ENCODE assay signal across 19 cellular contexts in genomic region chr10:86359111-86359510, GRCh38. TPM values are rescaled to one million over a fixed set of nuclear protein-coding genes. Genes with fewer than 3 reads are reported as not detected.
DNase-seq lines count a peak whose midpoint lies in the region; ATAC-seq, FAIRE-seq and TF ChIP-seq lines count a peak whose summit lies in the region.
"Had no signal": no experiment of that assay in that cellular context is flagged by ENCODE, and none has a peak within 500 bp of the region (broad histone marks: within the 10 kb centered on the region; RNA-seq: fewer than 3 reads in every experiment).

No MANE protein-coding gene starts in this region.

- H3K36me3 ChIP-seq in OCI-LY7 (ENCODE audit: insufficient read depth, low read length) (no peaks in the 10 kb centered on the region), Peyer's patch (no peaks in the 10 kb centered on the region), kidney (ENCODE audit: control insufficient read depth in 1 of 2, insufficient read depth in 2 of 2, low read length in 2 of 2) (no peaks in the 10 kb centered on the region), sigmoid colon (no peaks in the 10 kb centered on the region)

- TF ChIP-seq CTCF in OCI-LY7 (conservative IDR thresholded peaks at IDR 0.05; ENCODE audit: low read length) (no peak), Peyer's patch (IDR thresholded peaks at IDR 0.05) (no peak), kidney (IDR thresholded peaks at IDR 0.05; ENCODE audit: borderline replicate concordance, extremely low read depth, insufficient read depth) (no peak), sigmoid colon (IDR thresholded peaks at IDR 0.05) (no peak)

- H3K27me3 Mint-ChIP-seq in T-helper 2 cell treated with Interferon-gamma antibody and Interleukin-4, amounts not matched to agents 5 μg/mL and 100 μg/mL, for 36 hours (ENCODE audit: low read depth): peaks cover 37% of the 10 kb centered on the region

- BruUV-seq in OCI-LY7 (replicated peaks; lab: Mats Ljungman, UMichigan): TSS peak; percentile 59

- no peak overlapping the region for H3K4me2 ChIP-seq in OCI-LY7 (ENCODE audit: low read length)
- H3K4me2 ChIP-seq: A549, GM23338 had no signal

- H3K9ac ChIP-seq in kidney (ENCODE audit: low read length in 2 of 2): no peak overlapping the region

- POLR2A ChIA-PET in OCI-LY7 (lab: Charles Lee): interaction anchor here (0.9 to 1.5 kb wide), 3 partner anchors 10 to 30 kb away, joined by 3 to 4 read pairs (median 3); no protein-coding TSS in a partner anchor

- H3K4me3 Mint-ChIP-seq in T-helper 2 cell treated with Interferon-gamma antibody and Interleukin-4, amounts not matched to agents 5 μg/mL and 100 μg/mL, for 36 hours: no peak overlapping the region
- H3K4me3 Mint-ChIP-seq: CD4-positive, alpha-beta memory T cell; GM23338 had no signal

- H3K9me2 ChIP-seq in OCI-LY7 (ENCODE audit: insufficient read depth, low read length): no peaks in the 10 kb centered on the region

- ATAC-seq in GM18907 (IDR thresholded peaks at IDR 0.05; ENCODE audit: unreplicated experiment): no peak
- ATAC-seq in GM18873 (IDR thresholded peaks at IDR 0.05; ENCODE audit: low FRiP score, unreplicated experiment): no peak
- ATAC-seq: A549, GM12878, GM23338 had no signal

- H2AFZ ChIP-seq in OCI-LY7 (ENCODE audit: low read length): no peak overlapping the region
- H2AFZ ChIP-seq: GM23338 had no signal

- H3K27ac ChIP-seq in OCI-LY7 (ENCODE audit: low read depth, low read length, poor library complexity, severe bottlenecking) (no peak overlapping the region), Peyer's patch (no peak overlapping the region), kidney (ENCODE audit: low read depth in 2 of 2, low read length in 2 of 2) (no peak overlapping the region), sigmoid colon (no peak overlapping the region)
- H3K27ac ChIP-seq: A549, C4-2B, HL-60 had no signal

- intact Hi-C loops in OCI-LY7 (cut with micrococcal nuclease; ENCODE audit: unreplicated experiment) (no loop called here), kidney (cut with DNase I) (no loop called here), sigmoid colon (cut with DNase I) (no loop called here)

- H3K27ac Mint-ChIP-seq in T-helper 2 cell treated with Interferon-gamma antibody and Interleukin-4, amounts not matched to agents 5 μg/mL and 100 μg/mL, for 36 hours: no peak overlapping the region
- H3K27ac Mint-ChIP-seq: CD4-positive, alpha-beta memory T cell; GM23338 had no signal

- H3K36me3 Mint-ChIP-seq in T-helper 2 cell treated with Interferon-gamma antibody and Interleukin-4, amounts not matched to agents 5 μg/mL and 100 μg/mL, for 36 hours (ENCODE audit: low read depth): peaks cover under 1% of the 10 kb centered on the region
- H3K36me3 Mint-ChIP-seq: CD4-positive, alpha-beta memory T cell had no signal

- TF ChIP-seq POLR2A in Peyer's patch (IDR thresholded peaks at IDR 0.05): no peak
- TF ChIP-seq POLR2A in sigmoid colon (IDR thresholded peaks at IDR 0.05): no peak

- H3K4me1 ChIP-seq in OCI-LY7 (ENCODE audit: insufficient read depth, low read length, poor library complexity, severe bottlenecking): peaks cover 19% of the 10 kb centered on the region
- peaks cover 0 to 13% (median 9%) of the 10 kb centered on the region in 4 donors for H3K4me1 ChIP-seq in Peyer's patch
- peaks cover 0 to 10% of the 10 kb centered on the region in 2 donors for H3K4me1 ChIP-seq in kidney (ENCODE audit: control insufficient read depth in 1 of 2, insufficient read depth in 1 of 2, low read depth in 1 of 2, low read length in 2 of 2)
- peaks cover 0 to 27% (median 16%) of the 10 kb centered on the region in 4 donors for H3K4me1 ChIP-seq in sigmoid colon

- H3K27me3 ChIP-seq in Peyer's patch (no peaks in the 10 kb centered on the region), sigmoid colon (peaks cover 7 to 14% (median 11%) of the 10 kb centered on the region in 3 donors)
- H3K27me3 ChIP-seq: BE2C had no signal

- no peak for TF ChIP-seq EP300 in sigmoid colon (IDR thresholded peaks at IDR 0.05)

- no peak for FAIRE-seq in kidney (lab: Jason Lieb, UNC)
- FAIRE-seq: A549, GM12878, GM18507 had no signal

- no peaks in the 10 kb centered on the region for H3K9me3 ChIP-seq in OCI-LY7 (ENCODE audit: low read length)
- H3K9me3 ChIP-seq in Peyer's patch: no peaks in the 10 kb centered on the region
- no peaks in the 10 kb centered on the region for H3K9me3 ChIP-seq in kidney (ENCODE audit: control insufficient read depth in 1 of 2, low read length in 2 of 2)
- no peaks in the 10 kb centered on the region for H3K9me3 ChIP-seq in sigmoid colon
- H3K9me3 ChIP-seq: A549, BE2C had no signal

- peaks cover under 1% of the 10 kb centered on the region for H3K4me1 Mint-ChIP-seq in T-helper 2 cell treated with Interferon-gamma antibody and Interleukin-4, amounts not matched to agents 5 μg/mL and 100 μg/mL, for 36 hours (ENCODE audit: low read depth)

- CTCF ChIA-PET in OCI-LY7 (lab: Charles Lee; ENCODE audit: unreplicated experiment): interaction anchor here (1.3 kb wide), 1 partner anchor 10 kb away, joined by 5 read pairs; no protein-coding TSS in a partner anchor

- H3K79me2 ChIP-seq in OCI-LY7 (ENCODE audit: insufficient read depth, low read depth, low read length): no peaks in the 10 kb centered on the region

- 93 to 95% methylated on average over 7 of the region's 7 CpGs for WGBS in sigmoid colon, 2 donors

- no peaks in the 10 kb centered on the region for H3K9me3 Mint-ChIP-seq in T-helper 2 cell treated with Interferon-gamma antibody and Interleukin-4, amounts not matched to agents 5 μg/mL and 100 μg/mL, for 36 hours
- H3K9me3 Mint-ChIP-seq: GM23338 had no signal

- H3K4me3 ChIP-seq in OCI-LY7 (ENCODE audit: low read depth, low read length, poor library complexity, severe bottlenecking): no peak overlapping the region
- no peak overlapping the region for H3K4me3 ChIP-seq in Peyer's patch
- no peak overlapping the region for H3K4me3 ChIP-seq in kidney (ENCODE audit: low read length in 2 of 2)
- no peak overlapping the region for H3K4me3 ChIP-seq in sigmoid colon
- H3K4me3 ChIP-seq: A549, GM12878, GM23338 had no signal

- no peaks in the 10 kb centered on the region for H4K20me1 ChIP-seq in OCI-LY7 (ENCODE audit: insufficient read depth, low read length)

- no peak for DNase-seq in OCI-LY7 (ENCODE audit: low spot score)
- peak in 2 of 3 donors; percentile 15 to 22 for DNase-seq in Peyer's patch
- DNase-seq in kidney: peak; percentile 12
- DNase-seq in sigmoid colon: peak; percentile 34
- DNase-seq in NCI-H1417 treated with DMSO at 0.1 percent for 48 hours (lab: John Stamatoyannopoulos, UW): no peak
- DNase-seq in T-helper 2 cell treated with Interferon-gamma antibody and Interleukin-4, amounts not matched to agents 5 μg/mL and 100 μg/mL, for 36 hours (ENCODE audit: low spot score): no peak
- DNase-seq: BE2C; CD4-positive, alpha-beta memory T cell; DMS79; H7 had no signal

RNA-seq across cellular contexts. Expression of gene GRID1, which starts 7.5 kb away (rescaled TPM):
- 0.75 and 1.6 TPM in 2 replicates for total RNA-seq in OCI-LY7 (2014; rRNA removed; shearing (Covaris generic))
- 3.1 and 3.7 TPM in 2 replicates for total RNA-seq in OCI-LY7 (2022)
- 10 to 100 TPM in 1 of 4 donors, 1 to 10 TPM in 2, under 1 TPM in 1; 0.35 to 10.7 (median 1.3) TPM for total RNA-seq in Peyer's patch
- total RNA-seq in kidney: 1.4 TPM
- 0.37 TPM for polyA plus RNA-seq in kidney (ENCODE audit: insufficient read depth, low read depth, low replicate concordance)
- 1 to 10 TPM in 3 of 4 donors, under 1 TPM in 1; 0.66 to 4.7 (median 1.5) TPM for total RNA-seq in sigmoid colon
- polyA plus RNA-seq in sigmoid colon: 1 to 10 TPM in 1 of 3 donors, not detected in 2; 1.1 TPM
- total RNA-seq: CD4-positive, alpha-beta memory T cell had no signal
- polyA plus RNA-seq: AG04450; CD4-positive, alpha-beta memory T cell had no signal

Comparison
In these comparisons a context has a peak if more than half of its experiments do, and no peak if none do; other contexts are left out.
1. DNase-seq: peak in Peyer's patch (2 of 3), kidney (single experiment) and sigmoid colon (single experiment); none in OCI-LY7 (single experiment), NCI-H1417 treated with DMSO at 0.1 percent for 48 hours (single experiment) and T-helper 2 cell treated with Interferon-gamma antibody and Interleukin-4, amounts not matched to agents 5 μg/mL and 100 μg/mL, for 36 hours (single experiment).